In genomic region chr13:46771693-46772092, GRCh38 we compare ENCODE assay signal across 7 cellular contexts.
"Had no signal": no experiment of that assay in that cellular context is flagged by ENCODE, and none has a peak within 500 bp of the region (broad histone marks: within the 10 kb centered on the region; RNA-seq: fewer than 3 reads in every experiment).

No MANE protein-coding gene starts in this region.

- H3K4me3 ChIP-seq: GM12878 had no signal

- ATAC-seq: GM12878 had no signal

- FAIRE-seq: G401.6, GM12878, GM12892, GM18507, GM19239 had no signal

- DNase-seq: GDM1, GF-D8 had no signal
